9 cellular contexts compared by ENCODE assay signal in the genomic region with DNA sequence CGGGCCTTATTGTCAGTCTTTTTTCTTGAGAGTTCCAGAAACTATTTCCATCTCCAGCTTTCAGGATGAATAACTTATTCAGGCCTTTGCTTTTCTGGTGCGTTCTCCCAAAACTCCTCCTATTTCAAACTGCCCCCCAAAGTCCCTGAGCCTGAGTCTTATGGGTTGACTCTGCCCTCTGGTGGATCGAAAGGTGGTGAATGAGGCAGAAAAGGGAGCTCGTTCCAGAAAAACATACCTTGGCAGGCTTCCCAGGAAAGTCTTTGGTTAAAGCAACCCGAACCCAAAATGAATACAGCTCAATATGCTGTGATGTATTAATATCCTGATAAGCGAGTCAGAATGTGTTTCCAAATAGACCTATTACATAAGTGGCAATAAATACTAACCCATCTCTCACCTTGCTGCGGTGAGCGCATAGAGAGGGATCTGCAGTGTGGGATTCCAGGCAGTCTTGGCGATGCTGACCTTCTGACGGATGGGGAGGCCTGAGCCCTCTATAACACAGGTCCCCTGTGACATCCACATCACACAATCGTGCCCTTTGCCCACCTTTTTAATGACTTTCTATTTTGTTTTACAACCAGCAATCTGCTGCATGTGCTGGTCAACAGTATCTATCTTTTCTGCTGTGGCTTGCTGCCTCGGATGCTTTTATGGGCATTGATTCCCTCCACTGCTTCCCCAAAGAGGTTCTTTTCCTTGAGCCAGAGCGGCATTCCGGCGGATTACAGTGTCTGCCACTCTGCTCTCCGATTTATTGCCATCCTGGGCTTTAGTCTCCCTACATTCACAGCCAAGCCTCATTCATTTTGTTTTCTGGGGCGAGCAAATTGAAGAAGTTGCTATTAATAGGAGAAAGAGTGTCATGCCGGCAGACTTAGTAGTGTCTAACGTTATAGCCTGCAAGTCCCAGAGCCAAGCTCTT.
DNase-seq lines count a peak whose midpoint lies in the region; ATAC-seq and TF ChIP-seq lines count a peak whose summit lies in the region.
"Had no signal": no experiment of that assay in that cellular context is flagged by ENCODE, and none has a peak within 500 bp of the region (broad histone marks: within the 10 kb centered on the region; RNA-seq: fewer than 3 reads in every experiment).

No MANE protein-coding gene starts in this region.

- no peaks in the 10 kb centered on the region for H3K79me2 ChIP-seq in OCI-LY7 (ENCODE audit: insufficient read depth, low read depth, low read length)

- H3K4me1 ChIP-seq in OCI-LY7 (ENCODE audit: insufficient read depth, low read length, poor library complexity, severe bottlenecking): no peaks in the 10 kb centered on the region
- H3K4me1 ChIP-seq: Caco-2 had no signal

- no peaks in the 10 kb centered on the region for H3K36me3 ChIP-seq in OCI-LY7 (ENCODE audit: insufficient read depth, low read length)

- POLR2A ChIA-PET in OCI-LY7 (lab: Charles Lee): no interaction called here

- H3K9me2 ChIP-seq in OCI-LY7 (ENCODE audit: insufficient read depth, low read length): no peaks in the 10 kb centered on the region

- H4K20me1 ChIP-seq in OCI-LY7 (ENCODE audit: insufficient read depth, low read length): no peaks in the 10 kb centered on the region

- peak; percentile 20 for DNase-seq in NCI-H82 (lab: John Stamatoyannopoulos, UW)
- no peak for DNase-seq in NCI-H82 treated with DMSO at 0.1 percent for 48 hours (lab: John Stamatoyannopoulos, UW; ENCODE audit: unreplicated experiment)
- no peak for DNase-seq in OCI-LY7 (ENCODE audit: low spot score)
- peak; percentile 57 for DNase-seq in epithelial cell of esophagus (ENCODE audit: low read depth)
- DNase-seq in mucosa of gallbladder (ENCODE audit: low spot score): peak; percentile 86
- no peak for DNase-seq in activated CD4-positive, alpha-beta T cell treated with anti-CD3 and anti-CD28 coated beads for 48 hours
- DNase-seq in OCI-M2 (lab: John Stamatoyannopoulos, UW; ENCODE audit: unreplicated experiment): no peak

- H3K27ac ChIP-seq in OCI-LY7 (ENCODE audit: low read depth, low read length, poor library complexity, severe bottlenecking): no peak overlapping the region

- H3K4me3 ChIP-seq in OCI-LY7 (ENCODE audit: low read depth, low read length, poor library complexity, severe bottlenecking): no peak overlapping the region
- no peak overlapping the region for H3K4me3 ChIP-seq in epithelial cell of esophagus (ENCODE audit: low read length)

- ATAC-seq in HG03439 (IDR thresholded peaks at IDR 0.05; ENCODE audit: unreplicated experiment): no peak

- intact Hi-C loops in OCI-LY7 (cut with micrococcal nuclease; ENCODE audit: unreplicated experiment): no loop called here

- TF ChIP-seq CTCF in OCI-LY7 (conservative IDR thresholded peaks at IDR 0.05; ENCODE audit: low read length): 0 out of 2 replicates have a peak, but pooled peaks have one; percentile 42
- TF ChIP-seq CTCF in epithelial cell of esophagus (IDR thresholded peaks at IDR 0.05; ENCODE audit: insufficient read depth, low read depth, low read length, missing control alignments): peak; percentile 63

- CTCF ChIA-PET in OCI-LY7 (lab: Charles Lee; ENCODE audit: unreplicated experiment): interaction anchor here (1.0 kb wide), 1 partner anchor 432 kb away, joined by 3 read pairs; no protein-coding TSS in a partner anchor

- H3K4me2 ChIP-seq in OCI-LY7 (ENCODE audit: low read length): no peak overlapping the region

- H2AFZ ChIP-seq in OCI-LY7 (ENCODE audit: low read length): no peak overlapping the region

- H3K9me3 ChIP-seq in OCI-LY7 (ENCODE audit: low read length): no peaks in the 10 kb centered on the region
- H3K9me3 ChIP-seq: Caco-2 had no signal

- no TSS peak for BruUV-seq in OCI-LY7 (replicated peaks; lab: Mats Ljungman, UMichigan)

Comparison
In these comparisons a context has a peak if more than half of its experiments do, and no peak if none do; other contexts are left out.
1. DNase-seq: peak in NCI-H82 (single experiment), epithelial cell of esophagus (single experiment) and mucosa of gallbladder (single experiment); none in NCI-H82 treated with DMSO at 0.1 percent for 48 hours (single experiment), OCI-LY7 (single experiment), activated CD4-positive, alpha-beta T cell treated with anti-CD3 and anti-CD28 coated beads for 48 hours (single experiment) and OCI-M2 (single experiment).